In genomic region chr17:33671493-33671892, GRCh38 we compare ENCODE assay signal across 18 cellular contexts.
DNase-seq lines count a peak whose midpoint lies in the region; ATAC-seq and TF ChIP-seq lines count a peak whose summit lies in the region.
"Had no signal": no experiment of that assay in that cellular context is flagged by ENCODE, and none has a peak within 500 bp of the region (broad histone marks: within the 10 kb centered on the region; RNA-seq: fewer than 3 reads in every experiment).

No MANE protein-coding gene starts in this region.

- no peak overlapping the region for H3K27ac ChIP-seq in endodermal cell (ENCODE audit: low read depth, low read length)
- H3K27ac ChIP-seq: 22Rv1; A549; BLaER1 treated with 17β-estradiol and CSF1 and Interleukin-3, amounts not matched to agents 10 nM and 100 nM; C4-2B had no signal

- CTCF ChIA-PET in activated naive CD4-positive, alpha-beta T cell treated with anti-CD3 and anti-CD28 coated beads, Interleukin-2, amount 10 ng/mL, durations not matched to agents 7 days and 5 days (lab: Charles Lee), result no interaction called here

- no peaks in the 10 kb centered on the region for H3K9me3 Mint-ChIP-seq in endodermal cell
- no peaks in the 10 kb centered on the region for H3K9me3 Mint-ChIP-seq in activated naive CD4-positive, alpha-beta T cell treated with anti-CD3 and anti-CD28 coated beads, Interleukin-2, amount 10 ng/mL, durations not matched to agents 7 days and 5 days
- H3K9me3 Mint-ChIP-seq: CD4-positive, alpha-beta T cell; CD8-positive, alpha-beta T cell had no signal

- no peaks in the 10 kb centered on the region for H3K36me3 ChIP-seq in endodermal cell (ENCODE audit: control insufficient read depth, insufficient read depth, low read length)
- H3K36me3 ChIP-seq in MG63, result no peaks in the 10 kb centered on the region
- H3K36me3 ChIP-seq: BLaER1 treated with 17β-estradiol and CSF1 and Interleukin-3, amounts not matched to agents 10 nM and 100 nM had no signal

- H3K27ac Mint-ChIP-seq in endodermal cell, result no peak overlapping the region
- H3K27ac Mint-ChIP-seq in activated naive CD4-positive, alpha-beta T cell treated with anti-CD3 and anti-CD28 coated beads, Interleukin-2, amount 10 ng/mL, durations not matched to agents 7 days and 5 days, result no peak overlapping the region
- H3K27ac Mint-ChIP-seq: B cell; CD4-positive, alpha-beta T cell; CD8-positive, alpha-beta T cell had no signal

- no peak overlapping the region for H3K4me3 ChIP-seq in endodermal cell (ENCODE audit: low read length)
- no peak overlapping the region for H3K4me3 ChIP-seq in MG63
- H3K4me3 ChIP-seq: A549; BLaER1 treated with 17β-estradiol and CSF1 and Interleukin-3, amounts not matched to agents 10 nM and 100 nM had no signal

- H3K36me3 Mint-ChIP-seq in endodermal cell (ENCODE audit: low read depth), result no peaks in the 10 kb centered on the region
- no peaks in the 10 kb centered on the region for H3K36me3 Mint-ChIP-seq in activated naive CD4-positive, alpha-beta T cell treated with anti-CD3 and anti-CD28 coated beads, Interleukin-2, amount 10 ng/mL, durations not matched to agents 7 days and 5 days
- H3K36me3 Mint-ChIP-seq: CD8-positive, alpha-beta T cell had no signal

- no peak for TF ChIP-seq CTCF in endodermal cell (conservative IDR thresholded peaks at IDR 0.05)

- ATAC-seq in left colon (peak; percentile 34), GM18873 (IDR thresholded peaks at IDR 0.05; ENCODE audit: low FRiP score, unreplicated experiment) (no peak)
- ATAC-seq: A549; CD8-positive, alpha-beta T cell had no signal

- H3K4me1 ChIP-seq in endodermal cell (ENCODE audit: control insufficient read depth, insufficient read depth, low read length), result no peaks in the 10 kb centered on the region
- H3K4me1 ChIP-seq: A549, Caco-2 had no signal

- H3K4me3 Mint-ChIP-seq in endodermal cell, result no peak overlapping the region
- H3K4me3 Mint-ChIP-seq in activated naive CD4-positive, alpha-beta T cell treated with anti-CD3 and anti-CD28 coated beads, Interleukin-2, amount 10 ng/mL, durations not matched to agents 7 days and 5 days, result no peak overlapping the region
- H3K4me3 Mint-ChIP-seq: B cell; CD4-positive, alpha-beta T cell; CD8-positive, alpha-beta T cell had no signal

- H3K27me3 Mint-ChIP-seq in endodermal cell (ENCODE audit: insufficient read depth), result peaks cover 4% of the 10 kb centered on the region
- no peaks in the 10 kb centered on the region for H3K27me3 Mint-ChIP-seq in activated naive CD4-positive, alpha-beta T cell treated with anti-CD3 and anti-CD28 coated beads, Interleukin-2, amount 10 ng/mL, durations not matched to agents 7 days and 5 days
- H3K27me3 Mint-ChIP-seq: CD4-positive, alpha-beta T cell had no signal

- intact Hi-C loops in left colon (cut with DNase I, micrococcal nuclease), result loop anchor here in 1 of 2 donors (10.0 kb wide), 2 partner anchors 63 to 637 kb away; no protein-coding TSS in a partner anchor

- H3K27me3 ChIP-seq in endodermal cell (ENCODE audit: control insufficient read depth, insufficient read depth, low read length, poor library complexity, severe bottlenecking) (peaks cover 5% of the 10 kb centered on the region), MG63 (no peaks in the 10 kb centered on the region; the same call in 1 of the 2 replicates)
- H3K27me3 ChIP-seq: BLaER1 treated with 17β-estradiol and CSF1 and Interleukin-3, amounts not matched to agents 10 nM and 100 nM had no signal

- peak; percentile 1 for DNase-seq in LoVo (ENCODE audit: low spot score)
- DNase-seq in endodermal cell, result peak; percentile 14
- DNase-seq in left colon, result no peak
- DNase-seq in MG63, result no peak
- DNase-seq in activated naive CD4-positive, alpha-beta T cell treated with anti-CD3 and anti-CD28 coated beads, Interleukin-2, amount 10 ng/mL, durations not matched to agents 7 days and 5 days, result no peak
- DNase-seq: AML-193; Caco-2; Calu3; CD4-positive, alpha-beta T cell; CD8-positive, alpha-beta T cell; DMS79 treated with DMSO at 0.1 percent for 48 hours; GF-D8 had no signal

- 94 to 95% methylated on average over 4 to 5 of the region's 5 CpGs for WGBS in endodermal cell (ENCODE audit: insufficient coverage in 1 of 2, insufficient read length in 1 of 2), 2 experiments

- H3K9me3 ChIP-seq in endodermal cell (ENCODE audit: control insufficient read depth, low read length) (no peaks in the 10 kb centered on the region), MG63 (no peaks in the 10 kb centered on the region)
- H3K9me3 ChIP-seq: A549; BLaER1 treated with 17β-estradiol and CSF1 and Interleukin-3, amounts not matched to agents 10 nM and 100 nM; Caco-2 had no signal

- no peak overlapping the region for H3K9ac ChIP-seq in endodermal cell (ENCODE audit: extremely low read depth, low read length, poor library complexity, severe bottlenecking)
- H3K9ac ChIP-seq: BLaER1 treated with 17β-estradiol and CSF1 and Interleukin-3, amounts not matched to agents 10 nM and 100 nM had no signal

- H3K4me1 Mint-ChIP-seq in endodermal cell, result peaks cover 2% of the 10 kb centered on the region
- peaks cover 8% of the 10 kb centered on the region for H3K4me1 Mint-ChIP-seq in activated naive CD4-positive, alpha-beta T cell treated with anti-CD3 and anti-CD28 coated beads, Interleukin-2, amount 10 ng/mL, durations not matched to agents 7 days and 5 days

Comparison
In these comparisons a context has a peak if more than half of its experiments do, and no peak if none do; other contexts are left out.
1. DNase-seq: peak in LoVo (single experiment) and endodermal cell (single experiment); none in left colon (0 of 2), MG63 (single experiment) and activated naive CD4-positive, alpha-beta T cell treated with anti-CD3 and anti-CD28 coated beads, Interleukin-2, amount 10 ng/mL, durations not matched to agents 7 days and 5 days (single experiment).